In the genomic region with DNA sequence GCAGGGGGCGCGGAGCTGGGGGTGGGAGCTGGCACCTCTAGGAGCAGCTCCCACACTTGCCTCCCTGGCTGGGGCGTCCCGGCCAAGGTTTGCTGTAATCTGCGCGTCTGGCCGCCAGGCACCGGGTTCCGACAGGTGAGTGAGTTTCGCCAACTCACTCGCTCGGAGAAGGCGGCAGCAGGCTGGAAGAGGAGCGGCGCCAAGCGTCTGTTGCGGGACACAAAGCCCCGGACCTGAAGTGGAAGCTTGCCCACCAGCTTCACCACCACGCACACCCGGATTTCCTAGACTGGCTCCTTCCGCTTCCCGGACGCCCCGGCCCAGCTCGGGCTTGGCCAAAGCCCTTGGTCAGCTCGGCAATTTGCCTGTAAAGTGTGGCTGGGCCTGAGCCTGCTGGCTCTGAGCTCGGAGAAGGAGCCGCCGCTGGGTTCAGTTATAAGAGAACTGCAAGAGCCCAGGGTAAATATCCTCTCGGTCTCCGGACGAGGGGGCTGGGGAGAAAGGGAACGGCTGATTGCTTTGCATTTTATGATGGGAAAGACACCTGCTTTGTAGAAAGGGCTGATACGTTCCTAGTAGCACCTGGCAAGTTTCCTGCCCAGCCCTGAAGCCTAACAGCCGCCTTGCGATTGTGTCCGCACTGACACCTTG, we compare ENCODE assay signal across 8 cellular contexts. TPM values are rescaled to one million over a fixed set of nuclear protein-coding genes. Genes with fewer than 3 reads are reported as not detected.
DNase-seq lines count a peak whose midpoint lies in the region; ATAC-seq and TF ChIP-seq lines count a peak whose summit lies in the region.

No MANE protein-coding gene starts in this region.

- H3K27ac ChIP-seq in MM.1S (ENCODE audit: low read length): no peak overlapping the region
- peak overlapping the region; percentile 4 to 79 (median 66) for H3K27ac ChIP-seq in body of pancreas
- H3K27ac ChIP-seq in OCI-LY7 (ENCODE audit: low read depth, low read length, poor library complexity, severe bottlenecking): no peak overlapping the region

- H3K4me2 ChIP-seq in MM.1S (ENCODE audit: low read depth, low read length) (peak overlapping the region; percentile 26; the same call in 1 of the 2 replicates), OCI-LY7 (ENCODE audit: low read length) (no peak overlapping the region)

- WGBS in body of pancreas, 2 donors: 1 to 3% methylated on average over 8 to 37 of the region's 37 CpGs

- CTCF ChIA-PET in OCI-LY7 (lab: Charles Lee; ENCODE audit: unreplicated experiment): no interaction called here

- no peaks in the 10 kb centered on the region for H4K20me1 ChIP-seq in MM.1S (ENCODE audit: insufficient read depth, low read length)
- no peaks in the 10 kb centered on the region for H4K20me1 ChIP-seq in OCI-LY7 (ENCODE audit: insufficient read depth, low read length)

- intact Hi-C loops in body of pancreas (cut with DNase I) (no loop called here), OCI-LY7 (cut with micrococcal nuclease; ENCODE audit: unreplicated experiment) (no loop called here)

- TF ChIP-seq CTCF in MM.1S (IDR thresholded peaks at IDR 0.05; ENCODE audit: low read length) (no peak), body of pancreas (IDR thresholded peaks at IDR 0.05) (peak in 4 of 7 experiments; percentile 17 to 45 (median 34)), OCI-LY7 (conservative IDR thresholded peaks at IDR 0.05; ENCODE audit: low read length) (no peak)

- no peaks in the 10 kb centered on the region for H3K36me3 ChIP-seq in MM.1S (replicated peaks; ENCODE audit: insufficient read depth, low read length)
- no peaks in the 10 kb centered on the region for H3K36me3 ChIP-seq in body of pancreas (replicated peaks in 1 of 2; ENCODE audit: insufficient read depth in 1 of 2, low read depth in 2 of 2)
- H3K36me3 ChIP-seq in OCI-LY7 (ENCODE audit: insufficient read depth, low read length): no peaks in the 10 kb centered on the region

- peak; percentile 77 for ATAC-seq in body of pancreas
- no peak for ATAC-seq in HG03571 (IDR thresholded peaks at IDR 0.05; ENCODE audit: unreplicated experiment)

- H3K9me3 ChIP-seq in MM.1S (replicated peaks; ENCODE audit: insufficient read depth, low read length) (no peaks in the 10 kb centered on the region), body of pancreas (no peaks in the 10 kb centered on the region), OCI-LY7 (ENCODE audit: low read length) (no peaks in the 10 kb centered on the region)

- H3K4me3 ChIP-seq in MM.1S (ENCODE audit: low read length) (peak overlapping the region; percentile 23; the same call in 1 of the 2 replicates), body of pancreas (peak overlapping the region; percentile 13 to 46), OCI-LY7 (ENCODE audit: low read depth, low read length, poor library complexity, severe bottlenecking) (no peak overlapping the region)

- DNase-seq in Ammon's horn (ENCODE audit: low spot score) (peak; percentile 51), MM.1S (no peak), body of pancreas (peak; percentile 63 to 81 (median 71)), islet precursor cell (peak; percentile 82), dedifferentiated amniotic fluid mesenchymal stem cell (ENCODE audit: extremely low spot score) (no peak), OCI-LY7 (ENCODE audit: low spot score) (no peak)
- DNase-seq in stimulated activated CD8-positive, alpha-beta memory T cell treated with anti-CD3 and anti-CD28 coated beads, Interleukin-4, amount 100 ng/mL, for 48 hours: peak; percentile 33

- H3K9me2 ChIP-seq in MM.1S (replicated peaks; ENCODE audit: insufficient read depth, low read length) (no peaks in the 10 kb centered on the region), OCI-LY7 (ENCODE audit: insufficient read depth, low read length) (no peaks in the 10 kb centered on the region)

- H3K4me1 ChIP-seq in MM.1S (ENCODE audit: low read length) (no peaks in the 10 kb centered on the region), body of pancreas (peaks cover 15% of the 10 kb centered on the region), OCI-LY7 (ENCODE audit: insufficient read depth, low read length, poor library complexity, severe bottlenecking) (no peaks in the 10 kb centered on the region)

- H3K79me2 ChIP-seq in MM.1S (ENCODE audit: low read length): no peaks in the 10 kb centered on the region
- no peaks in the 10 kb centered on the region for H3K79me2 ChIP-seq in OCI-LY7 (ENCODE audit: insufficient read depth, low read depth, low read length)

- H2AFZ ChIP-seq in MM.1S (ENCODE audit: low read length) (peak overlapping the region; percentile 30; the same call in 1 of the 2 replicates), OCI-LY7 (ENCODE audit: low read length) (no peak overlapping the region)

- H3K27me3 ChIP-seq in MM.1S (replicated peaks; ENCODE audit: insufficient read depth, low read length) (no peaks in the 10 kb centered on the region), body of pancreas (no peaks in the 10 kb centered on the region)

- no TSS peak for BruUV-seq in OCI-LY7 (replicated peaks; lab: Mats Ljungman, UMichigan)

- peak in 2 of 3 donors; percentile 55 to 71 for TF ChIP-seq POLR2A in body of pancreas (IDR thresholded peaks at IDR 0.05)

- no peak overlapping the region for H3K9ac ChIP-seq in MM.1S (ENCODE audit: low read length)

- H3F3A ChIP-seq in MM.1S (ENCODE audit: insufficient read depth, low read length): no peaks in the 10 kb centered on the region

- POLR2A ChIA-PET in OCI-LY7 (lab: Charles Lee): no interaction called here

RNA-seq across cellular contexts. Expression of a gene that starts 0.5 kb away (rescaled TPM):
- 1 to 10 TPM; 1.6 to 5.3 TPM for total RNA-seq in body of pancreas
- not detected in 2 replicates for total RNA-seq in OCI-LY7 (2014; rRNA removed; shearing (Covaris generic))
- total RNA-seq in OCI-LY7 (2022): not detected in 2 replicates

Comparison
In these comparisons a context has a peak if more than half of its experiments do, and no peak if none do; other contexts are left out.
1. DNase-seq: peak in Ammon's horn (single experiment), body of pancreas (4 of 4), islet precursor cell (single experiment) and stimulated activated CD8-positive, alpha-beta memory T cell treated with anti-CD3 and anti-CD28 coated beads, Interleukin-4, amount 100 ng/mL, for 48 hours (single experiment); none in MM.1S (single experiment), dedifferentiated amniotic fluid mesenchymal stem cell (single experiment) and OCI-LY7 (single experiment).
2. H3K27ac ChIP-seq: peak in body of pancreas (4 of 4); none in MM.1S (single experiment) and OCI-LY7 (single experiment).
3. CTCF ChIP-seq: peak in body of pancreas (4 of 7); none in MM.1S (single experiment) and OCI-LY7 (single experiment).